Comparison of ENCODE assay signal across 14 cellular contexts in the genomic region with DNA sequence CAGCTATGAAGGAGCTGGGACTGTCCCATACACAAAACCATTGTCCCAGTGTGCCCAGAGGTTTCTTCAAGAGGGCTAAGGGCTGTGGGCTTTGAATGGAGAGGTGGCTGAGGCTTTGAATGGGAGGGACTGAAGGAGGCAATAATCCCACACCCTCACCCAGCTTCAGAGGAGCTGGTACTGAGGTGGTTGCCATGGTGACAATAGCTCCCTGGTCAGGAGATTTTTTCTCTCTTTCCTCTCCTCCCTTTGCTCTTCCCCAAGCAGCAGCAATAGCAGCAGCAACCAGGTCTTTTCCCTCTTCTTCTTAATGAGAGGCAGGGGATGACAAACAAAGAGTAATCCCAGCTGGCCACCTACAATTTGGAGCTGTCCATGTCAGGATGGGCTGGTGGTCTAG. TPM values are rescaled to one million over a fixed set of nuclear protein-coding genes. Genes with fewer than 3 reads are reported as not detected.
DNase-seq lines count a peak whose midpoint lies in the region; ATAC-seq and TF ChIP-seq lines count a peak whose summit lies in the region.
"Had no signal": no experiment of that assay in that cellular context is flagged by ENCODE, and none has a peak within 500 bp of the region (broad histone marks: within the 10 kb centered on the region; RNA-seq: fewer than 3 reads in every experiment).

No MANE protein-coding gene starts in this region.

- H3K9me2 ChIP-seq in SK-N-SH, result no peaks in the 10 kb centered on the region

- H2AFZ ChIP-seq in SK-N-SH (ENCODE audit: low read depth), result no peak overlapping the region

- H3K27ac ChIP-seq in SK-N-SH (ENCODE audit: low read depth in 2 of 2, low read length in 1 of 2), result 0 out of 4 replicates have a peak overlapping the region, but pooled peaks of 1 of the 2 experiments have one; percentile 22
- peak overlapping the region; percentile 93 for H3K27ac ChIP-seq in angular gyrus (ENCODE audit: low read depth, low read length)
- H3K27ac ChIP-seq in coronary artery, result no peak overlapping the region
- H3K27ac ChIP-seq in spleen, result no peak overlapping the region
- H3K27ac ChIP-seq: esophagus muscularis mucosa had no signal

- no peaks in the 10 kb centered on the region for H4K20me1 ChIP-seq in SK-N-SH (ENCODE audit: insufficient read depth)

- intact Hi-C loops in posterior vena cava (cut with DNase I) (no loop called here), spleen (cut with DNase I; ENCODE audit: low total_unique reads) (no loop called here)

- H3K9ac ChIP-seq in SK-N-SH, result no peak overlapping the region

- H3F3A ChIP-seq in SK-N-SH (replicated peaks; ENCODE audit: insufficient read depth), result no peaks in the 10 kb centered on the region

- no peak for TF ChIP-seq EP300 in SK-N-SH (IDR thresholded peaks at IDR 0.05; ENCODE audit: borderline replicate concordance in 1 of 2, low read depth in 1 of 2, low read length in 1 of 2)

- DNase-seq in SK-N-SH, result peak; percentile 51
- peak; percentile 6 for DNase-seq in NCI-H1105 (lab: John Stamatoyannopoulos, UW)
- peak; percentile 12 for DNase-seq in posterior vena cava (ENCODE audit: low spot score)
- no peak for DNase-seq in coronary artery (ENCODE audit: low spot score)
- no peak for DNase-seq in spleen
- no peak for DNase-seq in NOMO-1 treated with DMSO at 0.1 percent for 48 hours (lab: John Stamatoyannopoulos, UW; ENCODE audit: unreplicated experiment)
- DNase-seq: activated naive CD4-positive, alpha-beta T cell treated with anti-CD3 and anti-CD28 coated beads for 36 hours; glutamatergic neuron; immature natural killer cell; MG63 had no signal

- H3K4me2 ChIP-seq in SK-N-SH, result no peak overlapping the region

- POLR2A ChIA-PET in SK-N-SH (lab: Yijun Ruan, JAX), result interaction anchor here (0.5 to 1.4 kb wide), 5 partner anchors 9 to 71 kb away, joined by 3 to 7 read pairs (median 4); no protein-coding TSS in a partner anchor

- peaks cover 0 to 32% of the 10 kb centered on the region in 2 experiments; a peak in 2 of 4 replicates for H3K4me1 ChIP-seq in SK-N-SH (ENCODE audit: control insufficient read depth in 1 of 2, insufficient read depth in 2 of 2, low read depth in 1 of 2, low read length in 1 of 2)
- peaks cover 16 to 25% (median 21%) of the 10 kb centered on the region in 6 donors for H3K4me1 ChIP-seq in spleen

- no peak for ATAC-seq in SK-N-SH treated with all-trans-retinoic acid at 6 μM for 48 hours
- ATAC-seq: activated CD4-positive, CD25-positive, alpha-beta regulatory T cell treated with anti-CD3 and anti-CD28 coated beads, Interleukin-2, amount 50 U/mL, for 24 hours had no signal

- H3K36me3 ChIP-seq in SK-N-SH (replicated peaks in 1 of 2; ENCODE audit: control insufficient read depth in 1 of 2, insufficient read depth in 2 of 2, low read length in 1 of 2) (no peaks in the 10 kb centered on the region), spleen (no peaks in the 10 kb centered on the region)
- H3K36me3 ChIP-seq: esophagus muscularis mucosa, MG63 had no signal

- no peaks in the 10 kb centered on the region for H3K79me2 ChIP-seq in SK-N-SH (ENCODE audit: insufficient read depth)

- H3K4me3 ChIP-seq in SK-N-SH (ENCODE audit: low read depth in 2 of 2, low read length in 1 of 2) (no peak overlapping the region), coronary artery (no peak overlapping the region), spleen (no peak overlapping the region)
- H3K4me3 ChIP-seq: esophagus muscularis mucosa, MG63 had no signal

- H3K27me3 ChIP-seq in SK-N-SH (ENCODE audit: insufficient read depth) (peaks cover 45% of the 10 kb centered on the region), spleen (replicated peaks in 1 of 7) (peaks cover 0 to 100% (median 59%) of the 10 kb centered on the region in 7 donors)

- CTCF ChIA-PET in SK-N-SH (lab: Yijun Ruan, JAX), result interaction anchor here (1.9 to 8.0 kb wide), 6 partner anchors 13 to 83 kb away, joined by 7 to 61 read pairs (median 32); partner anchors contain the start of gene NT5C1A

- TF ChIP-seq RAD21 in SK-N-SH (IDR thresholded peaks at IDR 0.05; ENCODE audit: low read length), result no peak

- TF ChIP-seq CTCF in SK-N-SH (IDR thresholded peaks at IDR 0.05) (no peak), coronary artery (IDR thresholded peaks at IDR 0.05) (no peak), spleen (IDR thresholded peaks at IDR 0.05 in 8 of 11, conservative IDR thresholded peaks at IDR 0.05 in 3 of 11) (no peak)

- H3K9me3 ChIP-seq in SK-N-SH (no peaks in the 10 kb centered on the region), spleen (no peaks in the 10 kb centered on the region)
- H3K9me3 ChIP-seq: esophagus muscularis mucosa, MG63 had no signal

- no peak for TF ChIP-seq POLR2A in spleen (IDR thresholded peaks at IDR 0.05)

TF ChIP-seq in SK-N-SH, 30 proteins besides CTCF, POLR2A, EP300 and RAD21 (continues in another document):
- no peak for TF ChIP-seq SMC3 (IDR thresholded peaks at IDR 0.05; ENCODE audit: low read depth, low read length)
- TF ChIP-seq, protein P1, sequence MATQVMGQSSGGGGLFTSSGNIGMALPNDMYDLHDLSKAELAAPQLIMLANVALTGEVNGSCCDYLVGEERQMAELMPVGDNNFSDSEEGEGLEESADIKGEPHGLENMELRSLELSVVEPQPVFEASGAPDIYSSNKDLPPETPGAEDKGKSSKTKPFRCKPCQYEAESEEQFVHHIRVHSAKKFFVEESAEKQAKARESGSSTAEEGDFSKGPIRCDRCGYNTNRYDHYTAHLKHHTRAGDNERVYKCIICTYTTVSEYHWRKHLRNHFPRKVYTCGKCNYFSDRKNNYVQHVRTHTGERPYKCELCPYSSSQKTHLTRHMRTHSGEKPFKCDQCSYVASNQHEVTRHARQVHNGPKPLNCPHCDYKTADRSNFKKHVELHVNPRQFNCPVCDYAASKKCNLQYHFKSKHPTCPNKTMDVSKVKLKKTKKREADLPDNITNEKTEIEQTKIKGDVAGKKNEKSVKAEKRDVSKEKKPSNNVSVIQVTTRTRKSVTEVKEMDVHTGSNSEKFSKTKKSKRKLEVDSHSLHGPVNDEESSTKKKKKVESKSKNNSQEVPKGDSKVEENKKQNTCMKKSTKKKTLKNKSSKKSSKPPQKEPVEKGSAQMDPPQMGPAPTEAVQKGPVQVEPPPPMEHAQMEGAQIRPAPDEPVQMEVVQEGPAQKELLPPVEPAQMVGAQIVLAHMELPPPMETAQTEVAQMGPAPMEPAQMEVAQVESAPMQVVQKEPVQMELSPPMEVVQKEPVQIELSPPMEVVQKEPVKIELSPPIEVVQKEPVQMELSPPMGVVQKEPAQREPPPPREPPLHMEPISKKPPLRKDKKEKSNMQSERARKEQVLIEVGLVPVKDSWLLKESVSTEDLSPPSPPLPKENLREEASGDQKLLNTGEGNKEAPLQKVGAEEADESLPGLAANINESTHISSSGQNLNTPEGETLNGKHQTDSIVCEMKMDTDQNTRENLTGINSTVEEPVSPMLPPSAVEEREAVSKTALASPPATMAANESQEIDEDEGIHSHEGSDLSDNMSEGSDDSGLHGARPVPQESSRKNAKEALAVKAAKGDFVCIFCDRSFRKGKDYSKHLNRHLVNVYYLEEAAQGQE (IDR thresholded peaks at IDR 0.05; ENCODE audit: low read depth, low read length), result no peak

TF ChIP-seq in SK-N-SH treated with all-trans-retinoic acid at 6 μM for 48 hours, 23 proteins besides CTCF, POLR2A, EP300 and RAD21 (continues in another document):
- TF ChIP-seq, protein P2, sequence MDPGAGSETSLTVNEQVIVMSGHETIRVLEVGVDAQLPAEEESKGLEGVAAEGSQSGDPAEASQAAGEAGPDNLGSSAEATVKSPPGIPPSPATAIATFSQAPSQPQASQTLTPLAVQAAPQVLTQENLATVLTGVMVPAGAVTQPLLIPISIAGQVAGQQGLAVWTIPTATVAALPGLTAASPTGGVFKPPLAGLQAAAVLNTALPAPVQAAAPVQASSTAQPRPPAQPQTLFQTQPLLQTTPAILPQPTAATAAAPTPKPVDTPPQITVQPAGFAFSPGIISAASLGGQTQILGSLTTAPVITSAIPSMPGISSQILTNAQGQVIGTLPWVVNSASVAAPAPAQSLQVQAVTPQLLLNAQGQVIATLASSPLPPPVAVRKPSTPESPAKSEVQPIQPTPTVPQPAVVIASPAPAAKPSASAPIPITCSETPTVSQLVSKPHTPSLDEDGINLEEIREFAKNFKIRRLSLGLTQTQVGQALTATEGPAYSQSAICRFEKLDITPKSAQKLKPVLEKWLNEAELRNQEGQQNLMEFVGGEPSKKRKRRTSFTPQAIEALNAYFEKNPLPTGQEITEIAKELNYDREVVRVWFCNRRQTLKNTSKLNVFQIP (CRISPR knock-in tag; IDR thresholded peaks at IDR 0.05; ENCODE audit: borderline replicate concordance, low read depth), result no peak
- TF ChIP-seq CSDC2 (CRISPR knock-in tag; IDR thresholded peaks at IDR 0.05) (no peak), OSR1 (CRISPR knock-in tag; IDR thresholded peaks at IDR 0.05) (no peak), ZC3H10 (CRISPR knock-in tag; IDR thresholded peaks at IDR 0.05) (no peak), ZNF565 (CRISPR knock-in tag; conservative IDR thresholded peaks at IDR 0.05; ENCODE audit: low read depth) (no peak), ZNF70 (CRISPR knock-in tag; IDR thresholded peaks at IDR 0.05) (no peak), TOX (CRISPR knock-in tag; IDR thresholded peaks at IDR 0.05; ENCODE audit: borderline replicate concordance) (no peak), ZFP3 (CRISPR knock-in tag; IDR thresholded peaks at IDR 0.05) (no peak)

RNA-seq across cellular contexts. Expression of gene HPCAL4, which starts 1.6 kb away (rescaled TPM):
- 0.15 and 0.55 TPM in 2 replicates for polyA plus RNA-seq in SK-N-SH (2012; rRNA removed)
- polyA plus RNA-seq in SK-N-SH (2012; cell fraction: cytosol; rRNA removed), result 0.33 and 0.90 TPM in 2 replicates
- 0.15 and 0.21 TPM in 2 replicates for polyA plus RNA-seq in SK-N-SH (2012; cell fraction: nucleus; rRNA removed)
- under 1 TPM in 1 of 2 donors, not detected in 1; 0.09 TPM for total RNA-seq in posterior vena cava
- under 1 TPM; 0.26 to 0.70 (median 0.60) TPM for total RNA-seq in spleen
- under 1 TPM; 0.10 to 0.15 (median 0.13) TPM for polyA plus RNA-seq in spleen

RNA-seq across cellular contexts. Expression of gene NT5C1A, which starts 17.7 kb away (rescaled TPM):
- polyA plus RNA-seq in SK-N-SH (2012; rRNA removed), result 0.12 and 0.73 TPM in 2 replicates
- polyA plus RNA-seq in SK-N-SH (2012; cell fraction: cytosol; rRNA removed), result 0.26 and 0.60 TPM in 2 replicates
- polyA plus RNA-seq in SK-N-SH (2012; cell fraction: nucleus; rRNA removed), result 0.13 and 1.6 TPM in 2 replicates
- total RNA-seq in posterior vena cava, result 1 to 10 TPM in 1 of 2 donors, under 1 TPM in 1; 0.71 to 1.1 TPM
- under 1 TPM in 1 of 7 donors, not detected in 6; 0.23 TPM for total RNA-seq in spleen
- not detected for polyA plus RNA-seq in spleen
- total RNA-seq: activated naive CD4-positive, alpha-beta T cell treated with anti-CD3 and anti-CD28 coated beads for 36 hours had no signal
- polyA plus RNA-seq: immature natural killer cell had no signal

RNA-seq across cellular contexts. Expression of gene PPIE, which starts 49.0 kb away (rescaled TPM):
- 78.4 and 105 TPM in 2 replicates for polyA plus RNA-seq in SK-N-SH (2012; rRNA removed)
- polyA plus RNA-seq in SK-N-SH (2012; cell fraction: cytosol; rRNA removed), result 67.3 and 86.0 TPM in 2 replicates
- polyA plus RNA-seq in SK-N-SH (2012; cell fraction: nucleus; rRNA removed), result 91.3 and 92.7 TPM in 2 replicates
- 10 to 100 TPM; 29.0 to 45.9 TPM for total RNA-seq in posterior vena cava
- 10 to 100 TPM; 32.1 to 48.8 (median 40.6) TPM for total RNA-seq in spleen
- 10 to 100 TPM; 35.7 to 53.2 (median 52.9) TPM for polyA plus RNA-seq in spleen

RNA-seq across cellular contexts. Expression of gene HEYL, which starts 50.2 kb away (rescaled TPM):
- polyA plus RNA-seq in SK-N-SH (2012; rRNA removed) (not detected in 2 replicates), spleen (1 to 10 TPM; 1.2 to 3.1 (median 1.5) TPM)
- not detected in 2 replicates for polyA plus RNA-seq in SK-N-SH (2012; cell fraction: cytosol; rRNA removed)
- not detected in 2 replicates for polyA plus RNA-seq in SK-N-SH (2012; cell fraction: nucleus; rRNA removed)
- total RNA-seq in posterior vena cava (10 to 100 TPM; 25.2 to 47.1 TPM), spleen (1 to 10 TPM; 3.2 to 9.9 (median 5.2) TPM)
- polyA plus RNA-seq: immature natural killer cell had no signal

Comparison
In these comparisons a context has a peak if more than half of its experiments do, and no peak if none do; other contexts are left out.
1. DNase-seq: peak in SK-N-SH (single experiment), NCI-H1105 (single experiment) and posterior vena cava (single experiment); none in coronary artery (single experiment), spleen (single experiment) and NOMO-1 treated with DMSO at 0.1 percent for 48 hours (single experiment).